ENCODE assay signal across 26 cellular contexts in the genomic region with DNA sequence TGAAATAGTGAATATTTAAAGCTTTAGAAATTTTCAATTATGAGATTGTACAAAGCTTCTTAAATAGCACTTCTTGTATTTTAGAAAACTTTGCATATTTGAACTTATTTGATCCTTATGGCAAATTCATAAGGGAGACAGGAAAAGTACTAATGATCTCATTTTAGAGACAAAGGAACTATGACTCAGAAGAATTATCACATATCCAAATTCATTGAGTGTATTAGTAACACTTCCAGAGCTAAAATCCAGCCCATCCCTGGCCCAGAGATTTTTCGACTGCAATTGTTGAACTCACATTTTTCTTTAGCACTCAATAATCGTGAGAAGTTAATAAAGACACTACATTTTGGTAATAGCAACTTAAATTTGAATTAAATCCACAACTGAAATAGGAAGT.
A peak's percentile ranks its signal among the peaks of the same experiment; 100 is the strongest.
DNase-seq lines count a peak whose midpoint lies in the region; ATAC-seq and TF ChIP-seq lines count a peak whose summit lies in the region.
"Had no signal": no experiment of that assay in that cellular context is flagged by ENCODE, and none has a peak within 500 bp of the region (broad histone marks: within the 10 kb centered on the region; RNA-seq: fewer than 3 reads in every experiment).

No MANE protein-coding gene starts in this region.

- DNase-seq in EH (ENCODE audit: low read depth) (peak; percentile 19), PC-9 (no peak), epithelial cell of esophagus (ENCODE audit: low read depth) (peak; percentile 54), putamen (ENCODE audit: low spot score) (peak; percentile 7), BE2C (no peak)
- DNase-seq in activated naive CD8-positive, alpha-beta T cell treated with anti-CD3 and anti-CD28 coated beads, Interleukin-2, amount 50 U/mL, for 24 hours = no peak
- DNase-seq: Calu3; DND-41; IMR-90; KG1; MG63; NCI-H1048; NCI-H1417; NCI-H1694; NCI-H2029 treated with DMSO at 0.1 percent for 48 hours; NCI-H446 treated with DMSO at 0.1 percent for 48 hours; NCI-H526; NCI-H82; NK-92 treated with Interleukin-12 subunit alpha and Interleukin-12 subunit beta, amount 100 ng/mL, for 24 hours; SHP77; T-cell had no signal

- no peaks in the 10 kb centered on the region for H3K36me3 Mint-ChIP-seq in activated naive CD8-positive, alpha-beta T cell treated with anti-CD3 and anti-CD28 coated beads, Interleukin-2, amount 50 U/mL, for 24 hours (ENCODE audit: low read depth)
- H3K36me3 Mint-ChIP-seq: T-cell had no signal

- peaks cover 31% of the 10 kb centered on the region for H3K27me3 Mint-ChIP-seq in activated naive CD8-positive, alpha-beta T cell treated with anti-CD3 and anti-CD28 coated beads, Interleukin-2, amount 50 U/mL, for 24 hours

- no peaks in the 10 kb centered on the region for H3K9me3 Mint-ChIP-seq in activated naive CD8-positive, alpha-beta T cell treated with anti-CD3 and anti-CD28 coated beads, Interleukin-2, amount 50 U/mL, for 24 hours

- no peak overlapping the region for H3K27ac Mint-ChIP-seq in activated naive CD8-positive, alpha-beta T cell treated with anti-CD3 and anti-CD28 coated beads, Interleukin-2, amount 50 U/mL, for 24 hours
- H3K27ac Mint-ChIP-seq: B cell, T-cell had no signal

- H3K4me3 ChIP-seq in PC-9 (no peak overlapping the region), epithelial cell of esophagus (ENCODE audit: low read length) (no peak overlapping the region), BE2C (ENCODE audit: low read depth, low read length) (no peak overlapping the region)
- H3K4me3 ChIP-seq: GM12878, MG63 had no signal

- H3K27me3 ChIP-seq in PC-9 (ENCODE audit: insufficient read depth, low read depth) = no peaks in the 10 kb centered on the region
- no peaks in the 10 kb centered on the region for H3K27me3 ChIP-seq in BE2C
- H3K27me3 ChIP-seq: MG63 had no signal

- H3K36me3 ChIP-seq in PC-9 (ENCODE audit: low read depth) (no peaks in the 10 kb centered on the region), BE2C (no peaks in the 10 kb centered on the region)
- H3K36me3 ChIP-seq: MG63 had no signal

- intact Hi-C loops in PC-9 (cut with micrococcal nuclease; ENCODE audit: unreplicated experiment) = no loop called here

- no peaks in the 10 kb centered on the region for H3K79me2 ChIP-seq in PC-9 (ENCODE audit: low read depth)

- H2AFZ ChIP-seq in PC-9 = peak overlapping the region; percentile 36; the same call in 1 of the 2 replicates

- CTCF ChIA-PET in PC-9 (lab: Charles Lee) = no interaction called here

- no peak overlapping the region for H3K4me2 ChIP-seq in PC-9

- no peak for ATAC-seq in activated naive CD8-positive, alpha-beta T cell treated with anti-CD3 and anti-CD28 coated beads, Interleukin-2, amount 50 U/mL, for 24 hours
- ATAC-seq in GM21423 (IDR thresholded peaks at IDR 0.05; ENCODE audit: unreplicated experiment) (no peak), GM19328 (IDR thresholded peaks at IDR 0.05; ENCODE audit: unreplicated experiment) (no peak)
- ATAC-seq: GM12878, T-cell had no signal

- no TSS peak for BruUV-seq in PC-9 (replicated peaks; lab: Mats Ljungman, UMichigan)

- H3K4me1 ChIP-seq in PC-9 (replicated peaks; ENCODE audit: insufficient read depth) (peaks cover 8% of the 10 kb centered on the region), BE2C (peaks cover 16% of the 10 kb centered on the region)

- H3F3A ChIP-seq in PC-9 (ENCODE audit: insufficient read depth, low read depth) = no peaks in the 10 kb centered on the region

- H3K9me3 ChIP-seq in PC-9 (ENCODE audit: insufficient read depth, low read depth) = 0 out of 2 replicates have a peak, but pooled peaks cover 3% of the 10 kb centered on the region
- H3K9me3 ChIP-seq in BE2C = no peaks in the 10 kb centered on the region
- H3K9me3 ChIP-seq: MG63 had no signal

- TF ChIP-seq CTCF in PC-9 (conservative IDR thresholded peaks at IDR 0.05) (no peak), epithelial cell of esophagus (IDR thresholded peaks at IDR 0.05; ENCODE audit: insufficient read depth, low read depth, low read length, missing control alignments) (no peak), BE2C (IDR thresholded peaks at IDR 0.05; ENCODE audit: low read depth, low read length) (no peak)

- H3K9me2 ChIP-seq in PC-9 (ENCODE audit: insufficient read depth) = no peaks in the 10 kb centered on the region

- POLR2A ChIA-PET in PC-9 (lab: Charles Lee; ENCODE audit: unreplicated experiment) = no interaction called here

- no peaks in the 10 kb centered on the region for H3K4me1 Mint-ChIP-seq in activated naive CD8-positive, alpha-beta T cell treated with anti-CD3 and anti-CD28 coated beads, Interleukin-2, amount 50 U/mL, for 24 hours
- H3K4me1 Mint-ChIP-seq: B cell, T-cell had no signal

- no peaks in the 10 kb centered on the region for H4K20me1 ChIP-seq in PC-9 (ENCODE audit: insufficient read depth)

- H3K4me3 Mint-ChIP-seq in activated naive CD8-positive, alpha-beta T cell treated with anti-CD3 and anti-CD28 coated beads, Interleukin-2, amount 50 U/mL, for 24 hours = no peak overlapping the region
- H3K4me3 Mint-ChIP-seq: B cell, T-cell had no signal

- H3K27ac ChIP-seq in PC-9 = no peak overlapping the region
- H3K27ac ChIP-seq: RWPE1 had no signal

Comparison
In these comparisons a context has a peak if more than half of its experiments do, and no peak if none do; other contexts are left out.
1. DNase-seq: peak in EH (single experiment), epithelial cell of esophagus (single experiment) and putamen (single experiment); none in PC-9 (0 of 2), activated naive CD8-positive, alpha-beta T cell treated with anti-CD3 and anti-CD28 coated beads, Interleukin-2, amount 50 U/mL, for 24 hours (single experiment) and BE2C (single experiment).